Comparison of ENCODE assay signal across 10 cellular contexts in genomic region chr12:42474391-42474790, GRCh38.
DNase-seq lines count a peak whose midpoint lies in the region; ATAC-seq and TF ChIP-seq lines count a peak whose summit lies in the region.
"Had no signal": no experiment of that assay in that cellular context is flagged by ENCODE, and none has a peak within 500 bp of the region (broad histone marks: within the 10 kb centered on the region; RNA-seq: fewer than 3 reads in every experiment).

No MANE protein-coding gene starts in this region.

- no peak overlapping the region for H3K4me3 Mint-ChIP-seq in activated B cell treated with CpG ODN at 0.5 μM for 24 hours

- H3K36me3 ChIP-seq in BJ (ENCODE audit: control insufficient read depth, insufficient read depth, low read length) (peaks cover 4% of the 10 kb centered on the region), HEK293 (ENCODE audit: control insufficient read depth in 2 of 2, insufficient read depth in 1 of 2, low read length in 2 of 2) (peaks cover 0 to 9% of the 10 kb centered on the region in 2 experiments; a peak in 2 of 3 replicates), lower lobe of right lung (peaks cover 8% of the 10 kb centered on the region)
- H3K36me3 ChIP-seq: brain microvascular endothelial cell, Peyer's patch had no signal

- CTCF ChIA-PET in BJ (lab: Yijun Ruan, JAX) (interaction anchor here (1.0 to 2.6 kb wide), 2 partner anchors 8 to 103 kb away, joined by 3 to 15 read pairs; no protein-coding TSS in a partner anchor), HEK293 (lab: Yijun Ruan, JAX) (no interaction called here), activated B cell treated with CpG ODN at 0.5 μM for 24 hours (lab: Charles Lee) (interaction anchor here (3.5 kb wide), 1 partner anchor 9 kb away, joined by 24 read pairs; no protein-coding TSS in a partner anchor)

- H3K4me1 ChIP-seq in HEK293 (ENCODE audit: control insufficient read depth, insufficient read depth, low read length), result peaks cover 12% of the 10 kb centered on the region
- peaks cover 8% of the 10 kb centered on the region for H3K4me1 ChIP-seq in lower lobe of right lung

- no peak for ATAC-seq in activated B cell treated with CpG ODN at 0.5 μM for 24 hours (ENCODE audit: low read depth)
- no peak for ATAC-seq in lower lobe of right lung
- no peak for ATAC-seq in GM19351 (IDR thresholded peaks at IDR 0.05; ENCODE audit: unreplicated experiment)
- no peak for ATAC-seq in HG03175 (IDR thresholded peaks at IDR 0.05; ENCODE audit: unreplicated experiment)

- intact Hi-C loops in activated B cell treated with CpG ODN at 0.5 μM for 24 hours (cut with micrococcal nuclease) (no loop called here), lower lobe of right lung (cut with DNase I) (no loop called here)

- no peaks in the 10 kb centered on the region for H3K9me3 Mint-ChIP-seq in activated B cell treated with CpG ODN at 0.5 μM for 24 hours

- DNase-seq in BJ (ENCODE audit: low read depth) (peak; percentile 41), activated B cell treated with CpG ODN at 0.5 μM for 24 hours (no peak), kidney glomerular epithelial cell (lab: John Stamatoyannopoulos, UW) (peak; percentile 94), lower lobe of right lung (no peak), medulla oblongata (ENCODE audit: extremely low spot score) (no peak)
- DNase-seq: brain microvascular endothelial cell, Peyer's patch had no signal

- H3K27ac ChIP-seq in HEK293 (ENCODE audit: extremely low read depth, low read depth, low read length) (no peak overlapping the region), lower lobe of right lung (no peak overlapping the region)
- H3K27ac ChIP-seq: brain microvascular endothelial cell, Peyer's patch had no signal

- H3K27ac Mint-ChIP-seq in activated B cell treated with CpG ODN at 0.5 μM for 24 hours, result peak overlapping the region; percentile 68

- no peaks in the 10 kb centered on the region for H3K27me3 ChIP-seq in BJ (ENCODE audit: control insufficient read depth, insufficient read depth, low read length)
- H3K27me3 ChIP-seq in lower lobe of right lung (ENCODE audit: low read depth), result no peaks in the 10 kb centered on the region
- H3K27me3 ChIP-seq: brain microvascular endothelial cell, Peyer's patch had no signal

- H3K4me1 Mint-ChIP-seq in activated B cell treated with CpG ODN at 0.5 μM for 24 hours, result peaks cover 82% of the 10 kb centered on the region

- POLR2A ChIA-PET in BJ (lab: Charles Lee) (no interaction called here), HEK293 (lab: Yijun Ruan, JAX) (interaction anchor here (0.7 kb wide), 1 partner anchor 572 kb away, joined by 5 read pairs; no protein-coding TSS in a partner anchor), activated B cell treated with CpG ODN at 0.5 μM for 24 hours (lab: Charles Lee) (interaction anchor here (1.0 kb wide), 1 partner anchor 9 kb away, joined by 3 read pairs; no protein-coding TSS in a partner anchor)

- H3K4me3 ChIP-seq in BJ (ENCODE audit: low read depth, low read length), result no peak overlapping the region
- H3K4me3 ChIP-seq in HEK293 (ENCODE audit: low read depth, low read length), result no peak overlapping the region
- no peak overlapping the region for H3K4me3 ChIP-seq in lower lobe of right lung
- H3K4me3 ChIP-seq: Peyer's patch had no signal

- peaks cover 9% of the 10 kb centered on the region for H3K36me3 Mint-ChIP-seq in activated B cell treated with CpG ODN at 0.5 μM for 24 hours (ENCODE audit: low read depth)

- H3K27me3 Mint-ChIP-seq in activated B cell treated with CpG ODN at 0.5 μM for 24 hours, result no peaks in the 10 kb centered on the region

- TF ChIP-seq CTCF in BJ (IDR thresholded peaks at IDR 0.05; ENCODE audit: insufficient read depth, low read depth, low read length) (no peak), HEK293 (tag by site-specific recombination; IDR thresholded peaks at IDR 0.05) (no peak), activated B cell treated with CpG ODN at 0.5 μM for 24 hours (IDR thresholded peaks at IDR 0.05) (no peak), lower lobe of right lung (IDR thresholded peaks at IDR 0.05) (no peak)

- H3K9me3 ChIP-seq in HEK293 (ENCODE audit: control insufficient read depth, insufficient read depth, low read depth, low read length) (no peaks in the 10 kb centered on the region), lower lobe of right lung (no peaks in the 10 kb centered on the region)
- H3K9me3 ChIP-seq: Peyer's patch had no signal

TF ChIP-seq in HEK293, 187 proteins besides CTCF, POLR2A, EP300 and RAD21 (continues in another document):
- TF ChIP-seq ZNF362 (tag by site-specific recombination; IDR thresholded peaks at IDR 0.05), result peak; percentile 53; the same call in 1 of the 2 replicates
- TF ChIP-seq ZNF629 (tag by site-specific recombination; IDR thresholded peaks at IDR 0.05), result peak; percentile 68; the same call in 1 of the 2 replicates
- peak; percentile 46; the same call in 1 of the 2 replicates for TF ChIP-seq WT1 (tag by site-specific recombination; IDR thresholded peaks at IDR 0.05)
- 0 out of 2 replicates have a peak, but pooled peaks have one; percentile 4 for TF ChIP-seq FEZF1 (tag by site-specific recombination; IDR thresholded peaks at IDR 0.05)
- TF ChIP-seq ZNF114 (tag by site-specific recombination; IDR thresholded peaks at IDR 0.05), result no peak
- peak; percentile 48; the same call in 1 of the 2 replicates for TF ChIP-seq ZEB2 (tag by site-specific recombination; IDR thresholded peaks at IDR 0.05)
- TF ChIP-seq ZNF843 (tag by site-specific recombination; IDR thresholded peaks at IDR 0.05), result 0 out of 2 replicates have a peak, but pooled peaks have one; percentile 25
- no peak for TF ChIP-seq HIC1 (tag by site-specific recombination; IDR thresholded peaks at IDR 0.05)
- peak; percentile 65; the same call in 1 of the 2 replicates for TF ChIP-seq IKZF3 (tag by site-specific recombination; IDR thresholded peaks at IDR 0.05)
- TF ChIP-seq OSR2 (tag by site-specific recombination; IDR thresholded peaks at IDR 0.05), result peak; percentile 52; the same call in 1 of the 2 replicates
- peak; percentile 74 for TF ChIP-seq ATF2 (tag by site-specific recombination; IDR thresholded peaks at IDR 0.05; ENCODE audit: low read depth)
- TF ChIP-seq ZNF549 (tag by site-specific recombination; IDR thresholded peaks at IDR 0.05), result no peak
- TF ChIP-seq PRDM6 (tag by site-specific recombination; IDR thresholded peaks at IDR 0.05), result peak; percentile 71

Comparison
In these comparisons a context has a peak if more than half of its experiments do, and no peak if none do; other contexts are left out.
1. DNase-seq: peak in BJ (single experiment) and kidney glomerular epithelial cell (single experiment); none in activated B cell treated with CpG ODN at 0.5 μM for 24 hours (single experiment), lower lobe of right lung (single experiment) and medulla oblongata (single experiment).